In genomic region chr10:131312261-131312801, GRCh38 we compare ENCODE assay signal across 8 cellular contexts. TPM values are rescaled to one million over a fixed set of nuclear protein-coding genes. Genes with fewer than 3 reads are reported as not detected.
DNase-seq lines count a peak whose midpoint lies in the region; ATAC-seq and TF ChIP-seq lines count a peak whose summit lies in the region.

No MANE protein-coding gene starts in this region.

- peaks cover 5% of the 10 kb centered on the region for H3K36me3 Mint-ChIP-seq in brain
- H3K36me3 Mint-ChIP-seq in nephron progenitor cell (ENCODE audit: low read depth) = no peaks in the 10 kb centered on the region

- H3K9me3 Mint-ChIP-seq in brain (peaks cover 0 to 41% (median 0%) of the 10 kb centered on the region in 5 experiments), nephron progenitor cell (no peaks in the 10 kb centered on the region)

- DNase-seq in COLO668 (lab: John Stamatoyannopoulos, UW; ENCODE audit: unreplicated experiment) (peak; percentile 77), nephron progenitor cell (peak; percentile 87), MV-4-11 (lab: John Stamatoyannopoulos, UW) (no peak)
- no peak for DNase-seq in activated CD4-positive, CD25-positive, alpha-beta regulatory T cell (lab: John Stamatoyannopoulos, UW)

- peak overlapping the region in 2 of 5 experiments; percentile 13 to 86 for H3K27ac Mint-ChIP-seq in brain
- no peak overlapping the region for H3K27ac Mint-ChIP-seq in nephron progenitor cell

- peak overlapping the region in 3 of 5 experiments; percentile 52 to 72 (median 69) for H3K4me3 Mint-ChIP-seq in brain
- H3K4me3 Mint-ChIP-seq in nephron progenitor cell = peak overlapping the region; percentile 69

- TF ChIP-seq CTCF in LNCAP (IDR thresholded peaks at IDR 0.05) = peak; percentile 61
- peak; percentile 79 to 93 for TF ChIP-seq CTCF in brain (conservative IDR thresholded peaks at IDR 0.05)
- TF ChIP-seq CTCF in nephron progenitor cell (IDR thresholded peaks at IDR 0.05) = peak; percentile 86

- H3K4me1 Mint-ChIP-seq in brain = peaks cover 43% of the 10 kb centered on the region
- peaks cover 7% of the 10 kb centered on the region for H3K4me1 Mint-ChIP-seq in nephron progenitor cell

- ATAC-seq in activated CD4-positive, CD25-positive, alpha-beta regulatory T cell treated with anti-CD3 and anti-CD28 coated beads, Interleukin-2, amount 50 U/mL, for 24 hours = no peak
- no peak for ATAC-seq in GM19351 (IDR thresholded peaks at IDR 0.05; ENCODE audit: unreplicated experiment)

- H3K27me3 Mint-ChIP-seq in brain = peaks cover 41% of the 10 kb centered on the region
- H3K27me3 Mint-ChIP-seq in nephron progenitor cell (ENCODE audit: low read depth, poor library complexity) = peaks cover 75% of the 10 kb centered on the region

RNA-seq across cellular contexts. Expression of gene TCERG1L, which starts 0.8 kb away (rescaled TPM):
- 7.8 TPM for polyA plus RNA-seq in brain (ENCODE audit: insufficient read depth, low read depth, low replicate concordance)

Comparison
In these comparisons a context has a peak if more than half of its experiments do, and no peak if none do; other contexts are left out.
1. DNase-seq: peak in COLO668 (single experiment) and nephron progenitor cell (single experiment); none in MV-4-11 (single experiment) and activated CD4-positive, CD25-positive, alpha-beta regulatory T cell (0 of 4).
2. Peak in every context shown above with its lines, with median percentiles within 50 percentile points of each other: CTCF ChIP-seq.